Comparison of ENCODE assay signal across 16 cellular contexts in genomic region chr11:94700631-94701030, GRCh38.
DNase-seq lines count a peak whose midpoint lies in the region; ATAC-seq and TF ChIP-seq lines count a peak whose summit lies in the region.
"Had no signal": no experiment of that assay in that cellular context is flagged by ENCODE, and none has a peak within 500 bp of the region (broad histone marks: within the 10 kb centered on the region; RNA-seq: fewer than 3 reads in every experiment).

No MANE protein-coding gene starts in this region.

- H3K4me3 Mint-ChIP-seq in HFFc6 (no peak overlapping the region), mesothelial cell of epicardium (no peak overlapping the region)
- H3K4me3 Mint-ChIP-seq: CD4-positive, alpha-beta T cell had no signal

- H3K27me3 ChIP-seq in SK-N-SH (ENCODE audit: insufficient read depth) (no peaks in the 10 kb centered on the region), ascending aorta (no peaks in the 10 kb centered on the region)

- no peaks in the 10 kb centered on the region for H3K9me2 ChIP-seq in SK-N-SH

- no peaks in the 10 kb centered on the region for H3K79me2 ChIP-seq in SK-N-SH (ENCODE audit: insufficient read depth)

- TF ChIP-seq EP300 in SK-N-SH (IDR thresholded peaks at IDR 0.05; ENCODE audit: borderline replicate concordance in 1 of 2, low read depth in 1 of 2, low read length in 1 of 2), result no peak

- TF ChIP-seq CTCF in SK-N-SH (IDR thresholded peaks at IDR 0.05) (no peak), HFFc6 (IDR thresholded peaks at IDR 0.05) (no peak), fibroblast of mammary gland (conservative IDR thresholded peaks at IDR 0.05; ENCODE audit: control insufficient read depth, insufficient read depth, low read depth, low read length) (no peak), mesothelial cell of epicardium (IDR thresholded peaks at IDR 0.05; ENCODE audit: unreplicated experiment) (no peak), ascending aorta (IDR thresholded peaks at IDR 0.05) (no peak)

- H3K9me3 Mint-ChIP-seq in HFFc6 (no peaks in the 10 kb centered on the region), mesothelial cell of epicardium (peaks cover 15% of the 10 kb centered on the region)
- H3K9me3 Mint-ChIP-seq: CD4-positive, alpha-beta T cell had no signal

- H3K27ac Mint-ChIP-seq in HFFc6 (no peak overlapping the region), mesothelial cell of epicardium (peak overlapping the region; percentile 16)
- H3K27ac Mint-ChIP-seq: CD4-positive, alpha-beta T cell had no signal

- no peak overlapping the region for H3K4me2 ChIP-seq in SK-N-SH

- DNase-seq in SK-N-SH, result no peak
- peak; percentile 66 for DNase-seq in HFFc6
- DNase-seq in fibroblast of mammary gland (ENCODE audit: low read depth), result peak; percentile 3
- no peak for DNase-seq in mesothelial cell of epicardium (ENCODE audit: low spot score in 2 of 2, unreplicated experiment in 2 of 2)
- no peak for DNase-seq in NOMO-1 (lab: John Stamatoyannopoulos, UW; ENCODE audit: unreplicated experiment in 2 of 2)
- no peak for DNase-seq in ascending aorta (ENCODE audit: low spot score in 2 of 2)
- DNase-seq: AML-193; C1 segment of cervical spinal cord; Calu3; CD4-positive, alpha-beta T cell; DMS 273 treated with DMSO at 0.1 percent for 48 hours; GDM1 had no signal

- WGBS in SK-N-SH (ENCODE audit: low lambda C conversion rate), result 14% methylated on average over 1 of the region's 1 CpG

- TF ChIP-seq RAD21 in SK-N-SH (IDR thresholded peaks at IDR 0.05; ENCODE audit: low read length), result no peak

- no peaks in the 10 kb centered on the region for H4K20me1 ChIP-seq in SK-N-SH (ENCODE audit: insufficient read depth)

- intact Hi-C loops in ascending aorta (cut with DNase I), result no loop called here

- peaks cover 31% of the 10 kb centered on the region for H3K4me1 Mint-ChIP-seq in HFFc6 (ENCODE audit: low read depth)
- H3K4me1 Mint-ChIP-seq in mesothelial cell of epicardium, result peaks cover 4% of the 10 kb centered on the region

- CTCF ChIA-PET in SK-N-SH (lab: Yijun Ruan, JAX), result interaction anchor here (0.6 to 0.7 kb wide), 2 partner anchors 18 to 86 kb away, joined by 3 to 4 read pairs; no protein-coding TSS in a partner anchor

- H3K27ac ChIP-seq in SK-N-SH (ENCODE audit: low read depth in 2 of 2, low read length in 1 of 2) (no peak overlapping the region), ascending aorta (no peak overlapping the region)
- H3K27ac ChIP-seq: 22Rv1 had no signal

- no peaks in the 10 kb centered on the region for H3K9me3 ChIP-seq in SK-N-SH
- H3K9me3 ChIP-seq in ascending aorta, result no peaks in the 10 kb centered on the region

- ATAC-seq in SK-N-SH treated with all-trans-retinoic acid at 6 μM for 48 hours, result no peak
- no peak for ATAC-seq in HG03139 (IDR thresholded peaks at IDR 0.05; ENCODE audit: unreplicated experiment)
- ATAC-seq: HCT116 had no signal

- no peak overlapping the region for H2AFZ ChIP-seq in SK-N-SH (ENCODE audit: low read depth)

- H3K27me3 Mint-ChIP-seq in HFFc6 (ENCODE audit: insufficient read depth), result peaks cover 13% of the 10 kb centered on the region
- H3K27me3 Mint-ChIP-seq in mesothelial cell of epicardium (ENCODE audit: low read depth), result no peaks in the 10 kb centered on the region

- H3K9ac ChIP-seq in SK-N-SH, result no peak overlapping the region

- H3K36me3 ChIP-seq in SK-N-SH (replicated peaks in 1 of 2; ENCODE audit: control insufficient read depth in 1 of 2, insufficient read depth in 2 of 2, low read length in 1 of 2) (no peaks in the 10 kb centered on the region), ascending aorta (no peaks in the 10 kb centered on the region)

- no peaks in the 10 kb centered on the region; a peak in 1 of 4 replicates for H3K4me1 ChIP-seq in SK-N-SH (ENCODE audit: control insufficient read depth in 1 of 2, insufficient read depth in 2 of 2, low read depth in 1 of 2, low read length in 1 of 2)
- H3K4me1 ChIP-seq in ascending aorta, result no peaks in the 10 kb centered on the region

- H3K36me3 Mint-ChIP-seq in HFFc6 (ENCODE audit: low read depth) (no peaks in the 10 kb centered on the region), mesothelial cell of epicardium (no peaks in the 10 kb centered on the region)

- POLR2A ChIA-PET in SK-N-SH (lab: Yijun Ruan, JAX), result no interaction called here

- H3K4me3 ChIP-seq in SK-N-SH (ENCODE audit: low read depth in 2 of 2, low read length in 1 of 2) (no peak overlapping the region), fibroblast of mammary gland (ENCODE audit: control insufficient read depth, low read depth, low read length) (no peak overlapping the region), ascending aorta (no peak overlapping the region)

- no peaks in the 10 kb centered on the region for H3F3A ChIP-seq in SK-N-SH (replicated peaks; ENCODE audit: insufficient read depth)

TF ChIP-seq in SK-N-SH treated with all-trans-retinoic acid at 6 μM for 48 hours, 23 proteins besides CTCF, POLR2A, EP300 and RAD21 (continues in another document):
- no peak for TF ChIP-seq POU6F1 (CRISPR knock-in tag; IDR thresholded peaks at IDR 0.05; ENCODE audit: borderline replicate concordance, low read depth)
- TF ChIP-seq ZC3H10 (CRISPR knock-in tag; IDR thresholded peaks at IDR 0.05), result peak; percentile 94
- no peak for TF ChIP-seq CSDC2 (CRISPR knock-in tag; IDR thresholded peaks at IDR 0.05)
- TF ChIP-seq ZNF565 (CRISPR knock-in tag; conservative IDR thresholded peaks at IDR 0.05; ENCODE audit: low read depth), result no peak
- 0 out of 2 replicates have a peak, but pooled peaks have one; percentile 55 for TF ChIP-seq GLIS3 (CRISPR knock-in tag; IDR thresholded peaks at IDR 0.05)
- TF ChIP-seq TCF4 (CRISPR knock-in tag; IDR thresholded peaks at IDR 0.05; ENCODE audit: borderline replicate concordance), result no peak
- TF ChIP-seq CREB5 (CRISPR knock-in tag; IDR thresholded peaks at IDR 0.05; ENCODE audit: low read depth), result peak; percentile 83
- TF ChIP-seq TOX (CRISPR knock-in tag; IDR thresholded peaks at IDR 0.05; ENCODE audit: borderline replicate concordance), result no peak

TF ChIP-seq in SK-N-SH, 30 proteins besides CTCF, POLR2A, EP300 and RAD21 (continues in another document):
- TF ChIP-seq NRF1 (IDR thresholded peaks at IDR 0.05; ENCODE audit: low read depth, low read length) (no peak), YY1 (IDR thresholded peaks at IDR 0.05; ENCODE audit: low read depth) (no peak), ZBTB33 (IDR thresholded peaks at IDR 0.05; ENCODE audit: borderline replicate concordance, low read depth) (no peak), EZH2phosphoT487 (IDR thresholded peaks at IDR 0.05; ENCODE audit: borderline replicate concordance, low read depth) (no peak), FOSL2 (IDR thresholded peaks at IDR 0.05; ENCODE audit: borderline replicate concordance, low read depth) (no peak), MEF2A (IDR thresholded peaks at IDR 0.05; ENCODE audit: borderline replicate concordance, low read depth) (no peak), CHD2 (IDR thresholded peaks at IDR 0.05; ENCODE audit: low read length, partially characterized antibody) (no peak), FOXM1 (IDR thresholded peaks at IDR 0.05; ENCODE audit: low read depth) (no peak), TEAD4 (IDR thresholded peaks at IDR 0.05; ENCODE audit: borderline replicate concordance, insufficient read depth) (no peak), USF2 (IDR thresholded peaks at IDR 0.05; ENCODE audit: borderline replicate concordance, low read depth, low read length) (no peak)
- TF ChIP-seq, protein P1, sequence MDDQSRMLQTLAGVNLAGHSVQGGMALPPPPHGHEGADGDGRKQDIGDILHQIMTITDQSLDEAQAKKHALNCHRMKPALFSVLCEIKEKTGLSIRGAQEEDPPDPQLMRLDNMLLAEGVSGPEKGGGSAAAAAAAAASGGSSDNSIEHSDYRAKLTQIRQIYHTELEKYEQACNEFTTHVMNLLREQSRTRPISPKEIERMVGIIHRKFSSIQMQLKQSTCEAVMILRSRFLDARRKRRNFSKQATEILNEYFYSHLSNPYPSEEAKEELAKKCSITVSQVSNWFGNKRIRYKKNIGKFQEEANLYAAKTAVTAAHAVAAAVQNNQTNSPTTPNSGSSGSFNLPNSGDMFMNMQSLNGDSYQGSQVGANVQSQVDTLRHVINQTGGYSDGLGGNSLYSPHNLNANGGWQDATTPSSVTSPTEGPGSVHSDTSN (IDR thresholded peaks at IDR 0.05), result no peak

Comparison
In these comparisons a context has a peak if more than half of its experiments do, and no peak if none do; other contexts are left out.
1. DNase-seq: peak in HFFc6 (single experiment) and fibroblast of mammary gland (single experiment); none in SK-N-SH (single experiment), mesothelial cell of epicardium (0 of 2), NOMO-1 (0 of 2) and ascending aorta (0 of 2).